ENCODE assay signal across 1 cellular context in genomic region chr5:73480500-73480899, GRCh38.
TF ChIP-seq lines count a peak whose summit lies in the region.

No MANE protein-coding gene starts in this region.

TF ChIP-seq in HepG2, 621 proteins besides CTCF, POLR2A, EP300 and RAD21:
- peak; percentile 66; the same call in 1 of the 2 replicates for TF ChIP-seq RAD51 (IDR thresholded peaks at IDR 0.05; ENCODE audit: borderline replicate concordance)
- TF ChIP-seq PHF20 (CRISPR knock-in tag; IDR thresholded peaks at IDR 0.05), result no peak
TF ChIP-seq in HepG2: peak in this region for 1.
